ENCODE assay signal across 8 cellular contexts in genomic region chr19:38647368-38647965, GRCh38. TPM values are rescaled to one million over a fixed set of nuclear protein-coding genes. Genes with fewer than 3 reads are reported as not detected.
DNase-seq lines count a peak whose midpoint lies in the region; ATAC-seq, FAIRE-seq and TF ChIP-seq lines count a peak whose summit lies in the region.

TSS of gene ACTN4 (plus strand) at chr19:38647649. CDS start at chr19:38647746, 97 bp downstream.

- H3K14ac ChIP-seq in H1 (ENCODE audit: insufficient read length), result peak within 1 kb of the TSS; percentile 32

- H2AK5ac ChIP-seq in H1 (ENCODE audit: low read depth, low read length) (peak within 1 kb of the TSS; percentile 75), mesendoderm (ENCODE audit: low read length) (peak within 1 kb of the TSS; percentile 69)

- H3K23me2 ChIP-seq in H1 (ENCODE audit: low read depth, low read length), result peaks cover 16% of the 10 kb centered on the region; the same call in 1 of the 2 replicates

- POLR2A ChIA-PET in Caco-2 (lab: Charles Lee) (interaction anchor here (0.5 to 3.0 kb wide), 18 partner anchors 9 to 370 kb away, joined by 3 to 35 read pairs (median 5); partner anchors contain the start of genes EIF3K, FAM98C, MRPS12 and NFKBIB), H1 (lab: Charles Lee; ENCODE audit: partially characterized antibody) (interaction anchor here (0.6 to 17.9 kb wide), 20 partner anchors 9 to 185 kb away, joined by 3 to 374 read pairs (median 4); partner anchors contain the start of gene MAP4K1)

- H2BK120ac ChIP-seq in H1 (replicated peaks; ENCODE audit: low read depth, low read length) (no peak within 1 kb of the TSS), mesendoderm (ENCODE audit: low read depth, low read length) (no peak within 1 kb of the TSS)

- peak; percentile 75 for ATAC-seq in GM21367 (IDR thresholded peaks at IDR 0.05; ENCODE audit: unreplicated experiment)
- ATAC-seq in activated CD8-positive, alpha-beta memory T cell treated with anti-CD3 and anti-CD28 coated beads, Interleukin-2, amount 10 ng/mL, durations not matched to agents 7 days and 5 days, result peak; percentile 93

- H3K27me3 Mint-ChIP-seq in Caco-2 (ENCODE audit: insufficient read depth, unreplicated experiment), result no peaks in the 10 kb centered on the region
- H3K27me3 Mint-ChIP-seq in activated CD8-positive, alpha-beta memory T cell treated with anti-CD3 and anti-CD28 coated beads, Interleukin-2, amount 10 ng/mL, durations not matched to agents 7 days and 5 days, result no peaks in the 10 kb centered on the region

- H3K4me1 Mint-ChIP-seq in Caco-2 (ENCODE audit: low read depth, unreplicated experiment), result peaks cover 16% of the 10 kb centered on the region
- peaks cover 47% of the 10 kb centered on the region for H3K4me1 Mint-ChIP-seq in activated CD8-positive, alpha-beta memory T cell treated with anti-CD3 and anti-CD28 coated beads, Interleukin-2, amount 10 ng/mL, durations not matched to agents 7 days and 5 days

- CTCF ChIA-PET in Caco-2 (lab: Charles Lee) (interaction anchor here (0.6 to 1.3 kb wide), 11 partner anchors 11 to 245 kb away, joined by 3 to 15 read pairs (median 5); partner anchors contain the start of genes EIF3K and FAM98C), H1 (lab: Charles Lee; ENCODE audit: partially characterized antibody) (interaction anchor here (0.6 to 7.7 kb wide), 7 partner anchors 10 to 749 kb away, joined by 3 to 62 read pairs (median 3); no protein-coding TSS in a partner anchor)
- CTCF ChIA-PET in activated CD8-positive, alpha-beta memory T cell treated with anti-CD3 and anti-CD28 coated beads, Interleukin-2, amount 10 ng/mL, durations not matched to agents 7 days and 5 days (lab: Charles Lee), result interaction anchor here (0.7 to 6.9 kb wide), 16 partner anchors 9 to 282 kb away, joined by 3 to 75 read pairs (median 5); partner anchors contain the start of genes ECH1, EIF3K, FAM98C and MRPS12

- H4K91ac ChIP-seq in H1 (replicated peaks; ENCODE audit: insufficient read length, low read length), result peak within 1 kb of the TSS; percentile 29

- no peak within 1 kb of the TSS for H2BK15ac ChIP-seq in H1 (ENCODE audit: low read length)
- H2BK15ac ChIP-seq in mesendoderm (replicated peaks; ENCODE audit: low read depth), result no peak within 1 kb of the TSS

- DNase-seq in Caco-2, result peak; percentile 98 to 100
- peak; percentile 94 for DNase-seq in HTR-8/SVneo (ENCODE audit: insufficient read length, low spot score)
- peak; percentile 95 for DNase-seq in NOMO-1 treated with DMSO at 0.1 percent for 48 hours (lab: John Stamatoyannopoulos, UW; ENCODE audit: unreplicated experiment)
- DNase-seq in activated CD8-positive, alpha-beta memory T cell treated with anti-CD3 and anti-CD28 coated beads, Interleukin-2, amount 10 ng/mL, durations not matched to agents 7 days and 5 days, result peak; percentile 99
- DNase-seq in H1 (ENCODE audit: low read depth in 1 of 2, low spot score in 2 of 2), result peak; percentile 93 to 100
- DNase-seq in mesendoderm, result peak; percentile 98
- DNase-seq in stimulated activated CD8-positive, alpha-beta memory T cell treated with anti-CD3 and anti-CD28 coated beads, Interleukin-12 subunit alpha, Interleukin-12 subunit beta, amount 100 ng/mL, for 4 hours (ENCODE audit: low read depth), result peak; percentile 100

- H3K4me3 ChIP-seq in Caco-2 (ENCODE audit: low read depth, low read length) (peak within 1 kb of the TSS; percentile 100), H1 (ENCODE audit: extremely low read depth in 1 of 4, insufficient read depth in 2 of 4, low read depth in 3 of 4, low read length in 4 of 4) (peak within 1 kb of the TSS; percentile 91 to 98 (median 95)), mesendoderm (ENCODE audit: low read length) (peak within 1 kb of the TSS; percentile 99)

- H3K79me2 ChIP-seq in H1 (ENCODE audit: control insufficient read depth in 1 of 2, insufficient read depth in 2 of 2, low read length in 2 of 2), result peaks cover 41 to 49% of the 10 kb centered on the region in 2 experiments
- peaks cover 50% of the 10 kb centered on the region for H3K79me2 ChIP-seq in mesendoderm (ENCODE audit: control insufficient read depth, insufficient read depth, low read length)

- H4K8ac ChIP-seq in H1 (ENCODE audit: extremely low read depth, insufficient read depth, low read length) (peak within 1 kb of the TSS; percentile 79), mesendoderm (ENCODE audit: low read depth, low read length) (peak within 1 kb of the TSS; percentile 3)

- no peak within 1 kb of the TSS for H3K23ac ChIP-seq in H1 (ENCODE audit: insufficient read length)
- peak within 1 kb of the TSS; percentile 98 for H3K23ac ChIP-seq in mesendoderm (ENCODE audit: low read length)

- H2BK5ac ChIP-seq in H1 (ENCODE audit: low read depth, low read length) (peak within 1 kb of the TSS; percentile 93), mesendoderm (ENCODE audit: low read length) (peak within 1 kb of the TSS; percentile 67)

- H2AFZ ChIP-seq in H1 (ENCODE audit: low read length), result no peak within 1 kb of the TSS

- H3K4me1 ChIP-seq in Caco-2 (peaks cover 30% of the 10 kb centered on the region), H1 (replicated peaks in 1 of 4; ENCODE audit: control insufficient read depth in 3 of 4, insufficient read depth in 4 of 4, low read length in 3 of 4) (peaks cover 5 to 19% (median 12%) of the 10 kb centered on the region in 4 experiments), mesendoderm (ENCODE audit: control insufficient read depth, low read depth, low read length) (peaks cover 11% of the 10 kb centered on the region)

- FAIRE-seq in HTR-8/SVneo (lab: Jason Lieb, UNC) (peak; percentile 86), H1 (lab: Jason Lieb, UNC) (no peak)

- H3K4ac ChIP-seq in H1 (replicated peaks; ENCODE audit: insufficient read length, low read depth, low read length), result peak within 1 kb of the TSS; percentile 76
- H3K4ac ChIP-seq in mesendoderm (ENCODE audit: low read depth, low read length), result peak within 1 kb of the TSS; percentile 74

- 0 out of 2 replicates have a peak, but pooled peaks cover 1% of the 10 kb centered on the region for H3K36me3 ChIP-seq in Caco-2 (ENCODE audit: control insufficient read depth, insufficient read depth, low read length)
- H3K36me3 ChIP-seq in H1 (ENCODE audit: control insufficient read depth in 2 of 4, insufficient read depth in 4 of 4, low read length in 3 of 4), result no peaks in the 10 kb centered on the region
- no peaks in the 10 kb centered on the region for H3K36me3 ChIP-seq in mesendoderm (ENCODE audit: control insufficient read depth, insufficient read depth, low read length)

- no peak for TF ChIP-seq EP300 in H1 (IDR thresholded peaks at IDR 0.05; ENCODE audit: borderline replicate concordance in 1 of 2, low read depth in 2 of 2, low read length in 2 of 2)

- H3K79me1 ChIP-seq in H1 (ENCODE audit: low read depth, low read length) (peaks cover 8% of the 10 kb centered on the region), mesendoderm (ENCODE audit: low read length) (no peaks in the 10 kb centered on the region)

- H3K18ac ChIP-seq in H1 (ENCODE audit: extremely low read depth, low read length) (peak within 1 kb of the TSS; percentile 99), mesendoderm (ENCODE audit: low read length) (peak within 1 kb of the TSS; percentile 75)

- H2BK12ac ChIP-seq in H1 (ENCODE audit: low read depth, low read length), result no peak within 1 kb of the TSS

- peak within 1 kb of the TSS; percentile 71; the same call in 1 of the 2 replicates for H3K27ac ChIP-seq in H1 (ENCODE audit: low read depth, low read length)
- peak within 1 kb of the TSS; percentile 83 for H3K27ac ChIP-seq in mesendoderm (ENCODE audit: low read depth, low read length)

- H3K56ac ChIP-seq in H1 (replicated peaks; ENCODE audit: insufficient read length, low read depth, low read length), result peak within 1 kb of the TSS; percentile 89
- peak within 1 kb of the TSS; percentile 100 for H3K56ac ChIP-seq in mesendoderm (ENCODE audit: low read length)

- WGBS in H1 (ENCODE audit: extremely low coverage in 1 of 2, insufficient coverage in 1 of 2, insufficient read length in 1 of 2, insufficient replicate concordance in 2 of 2, low coverage in 1 of 2, low lambda C conversion rate in 2 of 2, missing lambda C conversion rate in 1 of 2), 2 experiments, result 1% methylated on average over 62 of the region's 77 CpGs; no CpG with 5 or more reads in 1 of the 2 experiments
- WGBS in mesendoderm (ENCODE audit: extremely low coverage, insufficient coverage, low lambda C conversion rate), result no CpG with 5 or more reads among the region's 77 CpGs

- H4K5ac ChIP-seq in H1 (ENCODE audit: insufficient read length, low read depth, low read length) (peak within 1 kb of the TSS; percentile 87), mesendoderm (ENCODE audit: low read length) (no peak within 1 kb of the TSS)

- BruUV-seq in Caco-2 (replicated peaks; lab: Mats Ljungman, UMichigan), result no TSS peak

- H3K4me2 ChIP-seq in H1 (ENCODE audit: insufficient read depth in 1 of 2, low read depth in 2 of 2, low read length in 2 of 2) (peak within 1 kb of the TSS; percentile 92 to 95), mesendoderm (ENCODE audit: low read length) (peak within 1 kb of the TSS; percentile 97)

- TF ChIP-seq RAD21 in H1 (IDR thresholded peaks at IDR 0.05 in 1 of 2, conservative IDR thresholded peaks at IDR 0.05 in 1 of 2; ENCODE audit: low read depth in 2 of 2, low read length in 2 of 2), result no peak

- intact Hi-C loops in Caco-2 (cut with micrococcal nuclease; ENCODE audit: unreplicated experiment), result loop anchor here (1.0 to 2.0 kb wide), 2 partner anchors 15 to 36 kb away; no protein-coding TSS in a partner anchor

- TF ChIP-seq CTCF in Caco-2 (IDR thresholded peaks at IDR 0.05; ENCODE audit: insufficient read depth in 1 of 2, low read depth in 1 of 2, low read length in 1 of 2, severe bottlenecking in 1 of 2, unreplicated experiment in 1 of 2), result no peak
- TF ChIP-seq CTCF in H1 (IDR thresholded peaks at IDR 0.05; ENCODE audit: control extremely low read depth in 1 of 3, insufficient read depth in 1 of 3, low read depth in 1 of 3, low read length in 3 of 3), result no peak

- peaks cover 10 to 19% of the 10 kb centered on the region in 2 experiments for H4K20me1 ChIP-seq in H1 (replicated peaks in 1 of 2; ENCODE audit: control insufficient read depth in 1 of 2, insufficient read depth in 2 of 2, low read length in 2 of 2)

- peaks cover 24% of the 10 kb centered on the region for H3K36me3 Mint-ChIP-seq in Caco-2 (ENCODE audit: insufficient read depth, unreplicated experiment)
- H3K36me3 Mint-ChIP-seq in activated CD8-positive, alpha-beta memory T cell treated with anti-CD3 and anti-CD28 coated beads, Interleukin-2, amount 10 ng/mL, durations not matched to agents 7 days and 5 days, result peaks cover 16% of the 10 kb centered on the region

- peak within 1 kb of the TSS; percentile 88 for H3K27ac Mint-ChIP-seq in Caco-2 (ENCODE audit: unreplicated experiment)
- H3K27ac Mint-ChIP-seq in activated CD8-positive, alpha-beta memory T cell treated with anti-CD3 and anti-CD28 coated beads, Interleukin-2, amount 10 ng/mL, durations not matched to agents 7 days and 5 days, result peak within 1 kb of the TSS; percentile 78

- H3K9me3 ChIP-seq in Caco-2, result no peaks in the 10 kb centered on the region
- no peaks in the 10 kb centered on the region for H3K9me3 ChIP-seq in H1 (ENCODE audit: insufficient read depth in 2 of 2, low read depth in 1 of 2, low read length in 1 of 2)

- peak; percentile 92 to 93 for TF ChIP-seq POLR2A in H1 (IDR thresholded peaks at IDR 0.05; ENCODE audit: control extremely low read depth in 1 of 2, low read depth in 2 of 2, low read length in 2 of 2)

- H3K4me3 Mint-ChIP-seq in Caco-2 (ENCODE audit: unreplicated experiment), result peak within 1 kb of the TSS; percentile 90
- peak within 1 kb of the TSS; percentile 93 for H3K4me3 Mint-ChIP-seq in activated CD8-positive, alpha-beta memory T cell treated with anti-CD3 and anti-CD28 coated beads, Interleukin-2, amount 10 ng/mL, durations not matched to agents 7 days and 5 days

- H3K27me3 ChIP-seq in Caco-2 (replicated peaks; ENCODE audit: control insufficient read depth, insufficient read depth, low read length) (no peaks in the 10 kb centered on the region), H1 (replicated peaks in 1 of 4; ENCODE audit: control insufficient read depth in 3 of 4, extremely low read depth in 1 of 4, insufficient read depth in 3 of 4, low read length in 3 of 4) (no peaks in the 10 kb centered on the region), mesendoderm (ENCODE audit: insufficient read depth, low read length, poor library complexity) (no peaks in the 10 kb centered on the region)

- H3K9me3 Mint-ChIP-seq in Caco-2 (ENCODE audit: unreplicated experiment), result no peaks in the 10 kb centered on the region
- no peaks in the 10 kb centered on the region for H3K9me3 Mint-ChIP-seq in activated CD8-positive, alpha-beta memory T cell treated with anti-CD3 and anti-CD28 coated beads, Interleukin-2, amount 10 ng/mL, durations not matched to agents 7 days and 5 days (ENCODE audit: low read depth)

- H2BK20ac ChIP-seq in H1 (ENCODE audit: low read length), result no peak within 1 kb of the TSS

- peak within 1 kb of the TSS; percentile 87 to 98 (median 92) for H3K9ac ChIP-seq in H1 (replicated peaks in 1 of 4; ENCODE audit: extremely low read depth in 1 of 4, low read depth in 3 of 4, low read length in 3 of 4)
- H3K9ac ChIP-seq in mesendoderm (ENCODE audit: low read length), result peak within 1 kb of the TSS; percentile 99

RNA-seq across cellular contexts. Expression of gene ACTN4, which starts in this region (rescaled TPM):
- total RNA-seq in Caco-2 (2022), result 605 and 658 TPM in 2 replicates
- 100 to 1,000 TPM; 413 to 433 TPM for total RNA-seq in activated CD8-positive, alpha-beta memory T cell treated with anti-CD3 and anti-CD28 coated beads, Interleukin-2, amount 10 ng/mL, durations not matched to agents 7 days and 5 days
- total RNA-seq in H1 (2021; fragmentation: NEBNext Ultra II Directional; extraction: Animal tissue kit (Norgen Biotek cat#: 25700)), result 520 and 530 TPM in 2 replicates
- polyA plus RNA-seq in H1 (2011; rRNA removed), result 211 and 281 TPM in 2 replicates
- 223 TPM for polyA plus RNA-seq in H1 (2011; cell fraction: cytosol; rRNA removed)
- polyA plus RNA-seq in H1 (2011; cell fraction: nucleus; rRNA removed), result 1,059 TPM
- polyA plus RNA-seq in H1 (2012, experiment 1 of 2), result 374 to 504 TPM (median 451 TPM) in 4 replicates
- 171 TPM for polyA plus RNA-seq in H1 (2012, experiment 2 of 2)
- polyA plus RNA-seq in H1 (2013, experiment 1 of 2), result 279 TPM
- 254 TPM for polyA plus RNA-seq in H1 (2013, experiment 2 of 2)
- 190 and 202 TPM in 2 replicates for polyA minus RNA-seq in H1 (2011; rRNA and poly(A)+ RNA removed)
- polyA minus RNA-seq in H1 (2011; cell fraction: cytosol; rRNA and poly(A)+ RNA removed), result 103 TPM
- 171 TPM for polyA minus RNA-seq in H1 (2011; cell fraction: nucleus; rRNA and poly(A)+ RNA removed)
- polyA plus RNA-seq in mesendoderm (2013, experiment 1 of 2), result 294 TPM
- 302 TPM for polyA plus RNA-seq in mesendoderm (2013, experiment 2 of 2)

Comparison
In these comparisons a context has a peak if more than half of its experiments do, and no peak if none do; other contexts are left out.
1. Peak in every context shown above with its lines: DNase-seq, ATAC-seq, H3K4me3 ChIP-seq and H3K27ac ChIP-seq.